Comparison of ENCODE assay signal across 1 cellular context in genomic region chr7:54758702-54759665, GRCh38.
A peak's percentile ranks its signal among the peaks of the same experiment; 100 is the strongest.
TF ChIP-seq lines count a peak whose summit lies in the region.

Gene SEC61G, minus strand, starts transcription at chr7:54759211. Its CDS starts 1,623 bp downstream, at chr7:54757588.

TF ChIP-seq in HepG2, 621 proteins besides CTCF, POLR2A, EP300 and RAD21 (continued from another document and continues in another):
- TF ChIP-seq MED8 (CRISPR knock-in tag; IDR thresholded peaks at IDR 0.05; ENCODE audit: insufficient replicate concordance) (peak; percentile 87), TOPORS (CRISPR knock-in tag; IDR thresholded peaks at IDR 0.05) (peak; percentile 14; the same call in 1 of the 2 replicates), DDIT3 (CRISPR knock-in tag; IDR thresholded peaks at IDR 0.05) (no peak), KAT8 (CRISPR knock-in tag; IDR thresholded peaks at IDR 0.05) (peak; percentile 91), ZNF510 (CRISPR knock-in tag; IDR thresholded peaks at IDR 0.05; ENCODE audit: low read depth) (no peak), ZNF775 (CRISPR knock-in tag; IDR thresholded peaks at IDR 0.05; ENCODE audit: borderline replicate concordance) (no peak), MAFG (CRISPR knock-in tag; IDR thresholded peaks at IDR 0.05) (no peak), SOX6 (IDR thresholded peaks at IDR 0.05) (no peak), SOX6 (CRISPR knock-in tag; IDR thresholded peaks at IDR 0.05) (peak; percentile 29; the same call in 1 of the 2 replicates), ZNF710 (CRISPR knock-in tag; IDR thresholded peaks at IDR 0.05; ENCODE audit: borderline replicate concordance) (no peak), ZNF335 (CRISPR knock-in tag; IDR thresholded peaks at IDR 0.05) (no peak), SETDB1 (CRISPR knock-in tag; IDR thresholded peaks at IDR 0.05; ENCODE audit: borderline replicate concordance) (no peak), SIX4 (CRISPR knock-in tag; IDR thresholded peaks at IDR 0.05) (no peak), HHEX (CRISPR knock-in tag; IDR thresholded peaks at IDR 0.05) (no peak), RNF2 (conservative IDR thresholded peaks at IDR 0.05; ENCODE audit: low read depth) (no peak), HDAC1 (CRISPR knock-in tag; IDR thresholded peaks at IDR 0.05) (peak; percentile 74), HNF4A (CRISPR knock-in tag; IDR thresholded peaks at IDR 0.05) (no peak), ZNF142 (CRISPR knock-in tag; IDR thresholded peaks at IDR 0.05) (no peak), PCBP2 (optimal IDR thresholded peaks at IDR 0.05; ENCODE audit: low read depth, low read length, poor library complexity, severe bottlenecking) (no peak), ZNF878 (CRISPR knock-in tag; IDR thresholded peaks at IDR 0.05) (no peak), ZNF292 (CRISPR knock-in tag; IDR thresholded peaks at IDR 0.05; ENCODE audit: borderline replicate concordance, low read depth) (no peak), MEF2D (CRISPR knock-in tag; IDR thresholded peaks at IDR 0.05) (peak; percentile 23; the same call in 1 of the 2 replicates), PAWR (CRISPR knock-in tag; IDR thresholded peaks at IDR 0.05; ENCODE audit: borderline replicate concordance) (no peak), ZNF761 (CRISPR knock-in tag; conservative IDR thresholded peaks at IDR 0.05) (no peak; the same call in 1 of the 2 replicates), ZNF225 (CRISPR knock-in tag; IDR thresholded peaks at IDR 0.05) (no peak), BATF2 (CRISPR knock-in tag; IDR thresholded peaks at IDR 0.05) (no peak), GLI4 (CRISPR knock-in tag; IDR thresholded peaks at IDR 0.05; ENCODE audit: borderline replicate concordance) (0 out of 2 replicates have a peak, but pooled peaks have one; percentile 78), ETS1 (CRISPR knock-in tag; IDR thresholded peaks at IDR 0.05) (no peak), ZBTB49 (CRISPR knock-in tag; IDR thresholded peaks at IDR 0.05; ENCODE audit: borderline replicate concordance) (no peak), ZNF607 (CRISPR knock-in tag; IDR thresholded peaks at IDR 0.05; ENCODE audit: borderline replicate concordance) (no peak), GATAD2A (CRISPR knock-in tag; IDR thresholded peaks at IDR 0.05) (no peak; the same call in 1 of the 2 replicates), ZNF670 (CRISPR knock-in tag; IDR thresholded peaks at IDR 0.05; ENCODE audit: borderline replicate concordance) (peak; percentile 75; the same call in 1 of the 2 replicates), MTA1 (CRISPR knock-in tag; IDR thresholded peaks at IDR 0.05; ENCODE audit: borderline replicate concordance) (peak; percentile 46; the same call in 1 of the 2 replicates), UBTF (CRISPR knock-in tag; IDR thresholded peaks at IDR 0.05) (peak; percentile 70), LBX2 (CRISPR knock-in tag; IDR thresholded peaks at IDR 0.05; ENCODE audit: borderline replicate concordance) (no peak), KLF9 (CRISPR knock-in tag; IDR thresholded peaks at IDR 0.05; ENCODE audit: low read depth) (no peak), ZNF788 (CRISPR knock-in tag; IDR thresholded peaks at IDR 0.05; ENCODE audit: borderline replicate concordance) (peak; percentile 73; the same call in 1 of the 2 replicates), ZFP41 (CRISPR knock-in tag; IDR thresholded peaks at IDR 0.05; ENCODE audit: borderline replicate concordance) (peak; percentile 45; the same call in 1 of the 2 replicates)
